Comparison of ENCODE assay signal across 14 cellular contexts in the genomic region with DNA sequence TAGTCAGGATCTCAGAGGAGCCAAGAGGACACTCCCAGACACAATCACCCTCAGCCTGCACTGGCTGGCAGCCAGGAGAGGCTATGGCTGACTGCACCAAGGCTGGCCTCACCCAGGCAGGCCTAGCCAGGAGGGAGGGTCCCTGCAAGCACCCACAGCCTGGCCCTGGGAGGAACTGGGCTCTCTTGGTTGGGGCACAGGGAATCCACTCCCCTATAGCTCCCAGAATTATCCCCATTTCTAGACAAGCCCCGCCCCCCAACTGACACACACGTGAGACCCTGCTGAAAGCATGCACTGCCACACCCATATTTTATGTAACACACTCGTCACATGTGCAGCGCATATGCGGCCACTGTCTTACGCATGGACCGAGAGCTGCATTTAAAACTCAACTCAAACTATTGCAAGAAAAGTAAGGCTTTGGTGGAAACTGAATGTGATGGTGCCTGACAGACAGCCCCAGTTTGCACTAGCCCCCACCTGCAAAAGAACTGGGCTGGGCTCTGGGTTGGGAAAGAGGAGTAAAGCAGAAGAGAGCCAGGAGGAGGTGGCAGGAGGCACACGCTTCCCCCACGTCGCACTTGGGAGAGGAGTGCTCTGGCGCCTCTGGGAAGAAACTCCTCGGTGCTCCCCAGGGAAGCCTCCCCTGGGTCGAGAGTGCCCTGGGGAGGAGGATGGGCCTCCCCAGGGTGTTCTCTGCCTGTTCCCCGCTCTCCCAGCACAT.
DNase-seq lines count a peak whose midpoint lies in the region; ATAC-seq and TF ChIP-seq lines count a peak whose summit lies in the region.
"Had no signal": no experiment of that assay in that cellular context is flagged by ENCODE, and none has a peak within 500 bp of the region (broad histone marks: within the 10 kb centered on the region; RNA-seq: fewer than 3 reads in every experiment).

No MANE protein-coding gene starts in this region.

- peak; percentile 28 for DNase-seq in COLO668 (lab: John Stamatoyannopoulos, UW; ENCODE audit: unreplicated experiment)
- DNase-seq in NB4 (ENCODE audit: low read depth): peak; percentile 23
- DNase-seq in RWPE1 (ENCODE audit: low spot score): peak; percentile 66
- DNase-seq in NCI-H1694 (lab: John Stamatoyannopoulos, UW): no peak
- no peak for DNase-seq in stimulated activated effector memory CD8-positive, alpha-beta T cell treated with anti-CD3 and anti-CD28 coated beads, Interleukin-12 subunit alpha, Interleukin-12 subunit beta, amount 100 ng/mL, for 72 hours (ENCODE audit: low spot score in 2 of 2)
- no peak for DNase-seq in inferior parietal cortex (ENCODE audit: extremely low spot score)
- DNase-seq: activated CD4-positive, alpha-beta T cell treated with anti-CD3 and anti-CD28 coated beads for 48 hours; body of pancreas; hippocampal formation; Karpas-422; NCI-H524 treated with DMSO at 0.1 percent for 48 hours had no signal

- no peak for TF ChIP-seq POLR2A in NB4 (IDR thresholded peaks at IDR 0.05; ENCODE audit: extremely low read depth, insufficient read length)

- CTCF ChIA-PET in RWPE1 (lab: Yijun Ruan, JAX): interaction anchor here (2.0 kb wide), 1 partner anchor 10 kb away, joined by 14 read pairs; no protein-coding TSS in a partner anchor

- no peak overlapping the region for H3K4me3 Mint-ChIP-seq in nephron
- no peak overlapping the region for H3K4me3 Mint-ChIP-seq in stimulated activated effector memory CD8-positive, alpha-beta T cell treated with anti-CD3 and anti-CD28 coated beads, Interleukin-12 subunit alpha, Interleukin-12 subunit beta, amount 100 ng/mL, for 72 hours
- H3K4me3 Mint-ChIP-seq: activated T-helper 1 cell treated with anti-CD3 and anti-CD28 coated beads, Interleukin-12 subunit alpha, Interleukin-12 subunit beta, Interleukin-2, Interleukin-4 antibody, amounts not matched to agents 30 ng/mL and 10 ng/mL and 1 ng/mL, durations not matched to agents 14 hours and 24 hours and 36 hours had no signal

- H3K36me3 Mint-ChIP-seq in nephron (ENCODE audit: low read depth): no peaks in the 10 kb centered on the region
- no peaks in the 10 kb centered on the region for H3K36me3 Mint-ChIP-seq in stimulated activated effector memory CD8-positive, alpha-beta T cell treated with anti-CD3 and anti-CD28 coated beads, Interleukin-12 subunit alpha, Interleukin-12 subunit beta, amount 100 ng/mL, for 72 hours

- no peaks in the 10 kb centered on the region for H3K9me3 Mint-ChIP-seq in nephron
- H3K9me3 Mint-ChIP-seq in stimulated activated effector memory CD8-positive, alpha-beta T cell treated with anti-CD3 and anti-CD28 coated beads, Interleukin-12 subunit alpha, Interleukin-12 subunit beta, amount 100 ng/mL, for 72 hours: no peaks in the 10 kb centered on the region
- H3K9me3 Mint-ChIP-seq: activated T-helper 1 cell treated with anti-CD3 and anti-CD28 coated beads, Interleukin-12 subunit alpha, Interleukin-12 subunit beta, Interleukin-2, Interleukin-4 antibody, amounts not matched to agents 30 ng/mL and 10 ng/mL and 1 ng/mL, durations not matched to agents 14 hours and 24 hours and 36 hours had no signal

- peak overlapping the region; percentile 100 for H3K27ac ChIP-seq in RWPE1
- H3K27ac ChIP-seq: body of pancreas had no signal

- no peak overlapping the region for H3K4me3 ChIP-seq in NB4 (ENCODE audit: low read depth, low read length)
- H3K4me3 ChIP-seq: body of pancreas had no signal

- TF ChIP-seq CTCF in NB4 (IDR thresholded peaks at IDR 0.05; ENCODE audit: low read depth, low read length): no peak
- TF ChIP-seq CTCF in RWPE1 (conservative IDR thresholded peaks at IDR 0.05; ENCODE audit: low read depth): no peak
- no peak for TF ChIP-seq CTCF in nephron (IDR thresholded peaks at IDR 0.05; ENCODE audit: unreplicated experiment in 3 of 3)

- POLR2A ChIA-PET in RWPE1 (lab: Yijun Ruan, JAX; ENCODE audit: low non-redundant PET): interaction anchor here (0.5 kb wide), 1 partner anchor 155 kb away, joined by 6 read pairs; no protein-coding TSS in a partner anchor

- peaks cover 7% of the 10 kb centered on the region for H3K27me3 Mint-ChIP-seq in nephron (ENCODE audit: low read depth)

- H3K27ac Mint-ChIP-seq in nephron: peak overlapping the region in 2 of 3 experiments; percentile 67 to 76
- no peak overlapping the region for H3K27ac Mint-ChIP-seq in stimulated activated effector memory CD8-positive, alpha-beta T cell treated with anti-CD3 and anti-CD28 coated beads, Interleukin-12 subunit alpha, Interleukin-12 subunit beta, amount 100 ng/mL, for 72 hours
- H3K27ac Mint-ChIP-seq: activated T-helper 1 cell treated with anti-CD3 and anti-CD28 coated beads, Interleukin-12 subunit alpha, Interleukin-12 subunit beta, Interleukin-2, Interleukin-4 antibody, amounts not matched to agents 30 ng/mL and 10 ng/mL and 1 ng/mL, durations not matched to agents 14 hours and 24 hours and 36 hours had no signal

- ATAC-seq in GM18873 (IDR thresholded peaks at IDR 0.05; ENCODE audit: low FRiP score, unreplicated experiment): no peak
- ATAC-seq in stimulated activated effector memory CD8-positive, alpha-beta T cell treated with anti-CD3 and anti-CD28 coated beads, Interleukin-12 subunit alpha, Interleukin-12 subunit beta, amount 100 ng/mL, for 72 hours: no peak
- ATAC-seq: body of pancreas had no signal

- no peaks in the 10 kb centered on the region for H3K4me1 Mint-ChIP-seq in nephron
- peaks cover 12% of the 10 kb centered on the region for H3K4me1 Mint-ChIP-seq in stimulated activated effector memory CD8-positive, alpha-beta T cell treated with anti-CD3 and anti-CD28 coated beads, Interleukin-12 subunit alpha, Interleukin-12 subunit beta, amount 100 ng/mL, for 72 hours

Comparison
In these comparisons a context has a peak if more than half of its experiments do, and no peak if none do; other contexts are left out.
1. DNase-seq: peak in COLO668 (single experiment), NB4 (single experiment) and RWPE1 (single experiment); none in NCI-H1694 (single experiment), stimulated activated effector memory CD8-positive, alpha-beta T cell treated with anti-CD3 and anti-CD28 coated beads, Interleukin-12 subunit alpha, Interleukin-12 subunit beta, amount 100 ng/mL, for 72 hours (0 of 2) and inferior parietal cortex (single experiment).